Comparison of ENCODE assay signal across 24 cellular contexts in the genomic region with DNA sequence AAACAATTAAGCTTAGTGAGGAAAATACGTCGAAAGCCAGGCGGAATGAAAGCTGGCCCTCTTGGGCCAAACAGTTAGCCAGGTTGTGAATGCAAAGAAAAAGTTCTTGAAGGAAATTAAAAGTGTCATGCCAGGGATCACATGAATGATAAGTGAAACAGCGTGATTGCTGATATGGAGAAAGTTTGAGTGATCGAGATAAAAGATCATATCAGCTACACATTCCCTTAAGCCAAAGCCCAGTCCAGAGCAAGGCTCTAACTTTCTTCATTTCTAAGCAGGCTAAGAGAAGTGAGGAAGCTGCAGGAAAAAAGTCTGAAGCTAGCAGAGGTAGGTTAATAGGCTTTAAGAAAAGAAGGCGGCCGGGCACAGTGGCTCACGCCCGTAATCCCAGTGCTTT.
A peak's percentile ranks its signal among the peaks of the same experiment; 100 is the strongest.
DNase-seq lines count a peak whose midpoint lies in the region; ATAC-seq and TF ChIP-seq lines count a peak whose summit lies in the region.
"Had no signal": no experiment of that assay in that cellular context is flagged by ENCODE, and none has a peak within 500 bp of the region (broad histone marks: within the 10 kb centered on the region; RNA-seq: fewer than 3 reads in every experiment).

No MANE protein-coding gene starts in this region.

- H3K27ac ChIP-seq in WERI-Rb-1 (no peak overlapping the region), parathyroid adenoma (no peak overlapping the region)
- H3K27ac ChIP-seq: 22Rv1, A549 had no signal

- POLR2A ChIA-PET in activated CD4-positive, alpha-beta T cell treated with anti-CD3 and anti-CD28 coated beads for 36 hours (lab: Charles Lee): no interaction called here

- peak overlapping the region; percentile 27 for H3K27ac Mint-ChIP-seq in nephron progenitor cell
- no peak overlapping the region for H3K27ac Mint-ChIP-seq in activated CD4-positive, alpha-beta T cell treated with anti-CD3 and anti-CD28 coated beads for 36 hours
- H3K27ac Mint-ChIP-seq: B cell; CD14-positive monocyte; CD4-positive, alpha-beta memory T cell; CD4-positive, CD25-positive, alpha-beta regulatory T cell; CD8-positive, alpha-beta memory T cell had no signal

- H3K27me3 ChIP-seq in WERI-Rb-1 (ENCODE audit: insufficient read depth, low read depth, severe bottlenecking) (peaks cover 64% of the 10 kb centered on the region), parathyroid adenoma (ENCODE audit: control insufficient read depth, insufficient read depth, low read length) (no peaks in the 10 kb centered on the region)
- H3K27me3 ChIP-seq: BLaER1 treated with 17β-estradiol and CSF1 and Interleukin-3, amounts not matched to agents 10 nM and 100 nM had no signal

- H3K9ac ChIP-seq in parathyroid adenoma: no peak overlapping the region
- H3K9ac ChIP-seq: BLaER1 treated with 17β-estradiol and CSF1 and Interleukin-3, amounts not matched to agents 10 nM and 100 nM had no signal

- peak overlapping the region; percentile 24 for H3K4me2 ChIP-seq in parathyroid adenoma (ENCODE audit: low read length)
- H3K4me2 ChIP-seq: A549; BLaER1 treated with 17β-estradiol and CSF1 and Interleukin-3, amounts not matched to agents 10 nM and 100 nM had no signal

- peaks cover 16% of the 10 kb centered on the region for H3K9me3 Mint-ChIP-seq in nephron progenitor cell
- H3K9me3 Mint-ChIP-seq in activated CD4-positive, alpha-beta T cell treated with anti-CD3 and anti-CD28 coated beads for 36 hours (ENCODE audit: low read depth): no peaks in the 10 kb centered on the region
- H3K9me3 Mint-ChIP-seq: CD4-positive, alpha-beta memory T cell; CD8-positive, alpha-beta memory T cell had no signal

- no peaks in the 10 kb centered on the region for H3K4me1 ChIP-seq in parathyroid adenoma
- H3K4me1 ChIP-seq: A549 had no signal

- H2AFZ ChIP-seq in parathyroid adenoma: no peak overlapping the region

- H3K4me3 ChIP-seq in WERI-Rb-1 (ENCODE audit: low read depth, low read length): no peak overlapping the region
- H3K4me3 ChIP-seq in parathyroid adenoma (ENCODE audit: low read depth, low read length): no peak overlapping the region
- H3K4me3 ChIP-seq: A549; BLaER1 treated with 17β-estradiol and CSF1 and Interleukin-3, amounts not matched to agents 10 nM and 100 nM; GM12878 had no signal

- intact Hi-C loops in activated CD4-positive, alpha-beta T cell treated with anti-CD3 and anti-CD28 coated beads for 36 hours (cut with DNase I, micrococcal nuclease): no loop called here

- H3K27me3 Mint-ChIP-seq in nephron progenitor cell (ENCODE audit: low read depth, poor library complexity): no peaks in the 10 kb centered on the region
- peaks cover 2% of the 10 kb centered on the region for H3K27me3 Mint-ChIP-seq in activated CD4-positive, alpha-beta T cell treated with anti-CD3 and anti-CD28 coated beads for 36 hours
- H3K27me3 Mint-ChIP-seq: B cell; CD4-positive, alpha-beta memory T cell; CD4-positive, CD25-positive, alpha-beta regulatory T cell; CD8-positive, alpha-beta memory T cell had no signal

- no peak for ATAC-seq in activated CD4-positive, alpha-beta T cell treated with anti-CD3 and anti-CD28 coated beads for 36 hours
- no peak for ATAC-seq in HG03520 (IDR thresholded peaks at IDR 0.05; ENCODE audit: unreplicated experiment)
- ATAC-seq: A549, GM12878 had no signal

- peaks cover 14% of the 10 kb centered on the region for H3K4me1 Mint-ChIP-seq in nephron progenitor cell
- no peaks in the 10 kb centered on the region for H3K4me1 Mint-ChIP-seq in activated CD4-positive, alpha-beta T cell treated with anti-CD3 and anti-CD28 coated beads for 36 hours
- H3K4me1 Mint-ChIP-seq: B cell; CD14-positive monocyte; CD4-positive, alpha-beta memory T cell; CD4-positive, CD25-positive, alpha-beta regulatory T cell; CD8-positive, alpha-beta memory T cell had no signal

- H3K36me3 ChIP-seq in WERI-Rb-1 (no peaks in the 10 kb centered on the region), parathyroid adenoma (ENCODE audit: control insufficient read depth, insufficient read depth, low read length) (no peaks in the 10 kb centered on the region)
- H3K36me3 ChIP-seq: BLaER1 treated with 17β-estradiol and CSF1 and Interleukin-3, amounts not matched to agents 10 nM and 100 nM had no signal

- H3K4me3 Mint-ChIP-seq in nephron progenitor cell: no peak overlapping the region
- no peak overlapping the region for H3K4me3 Mint-ChIP-seq in activated CD4-positive, alpha-beta T cell treated with anti-CD3 and anti-CD28 coated beads for 36 hours
- H3K4me3 Mint-ChIP-seq: B cell; CD14-positive monocyte; CD4-positive, alpha-beta memory T cell; CD4-positive, CD25-positive, alpha-beta regulatory T cell; CD8-positive, alpha-beta memory T cell had no signal

- H3K9me3 ChIP-seq in WERI-Rb-1 (ENCODE audit: severe bottlenecking) (no peaks in the 10 kb centered on the region), parathyroid adenoma (ENCODE audit: control insufficient read depth, low read length) (no peaks in the 10 kb centered on the region)

- TF ChIP-seq CTCF in WERI-Rb-1 (IDR thresholded peaks at IDR 0.05; ENCODE audit: low read depth, low read length) (no peak), nephron progenitor cell (IDR thresholded peaks at IDR 0.05) (no peak), parathyroid adenoma (IDR thresholded peaks at IDR 0.05) (no peak)

- H3K79me2 ChIP-seq in parathyroid adenoma: no peaks in the 10 kb centered on the region

- no peaks in the 10 kb centered on the region for H3K36me3 Mint-ChIP-seq in nephron progenitor cell (ENCODE audit: low read depth)
- H3K36me3 Mint-ChIP-seq in activated CD4-positive, alpha-beta T cell treated with anti-CD3 and anti-CD28 coated beads for 36 hours (ENCODE audit: low read depth): no peaks in the 10 kb centered on the region
- H3K36me3 Mint-ChIP-seq: CD14-positive monocyte; CD4-positive, alpha-beta memory T cell; CD4-positive, CD25-positive, alpha-beta regulatory T cell; CD8-positive, alpha-beta memory T cell had no signal

- CTCF ChIA-PET in activated CD4-positive, alpha-beta T cell treated with anti-CD3 and anti-CD28 coated beads for 36 hours (lab: Charles Lee): no interaction called here

- DNase-seq in WERI-Rb-1 (peak; percentile 45), nephron progenitor cell (no peak), C1 segment of cervical spinal cord (lab: John Stamatoyannopoulos, UW) (no peak)
- DNase-seq in activated CD4-positive, alpha-beta T cell treated with anti-CD3 and anti-CD28 coated beads for 36 hours: no peak
- DNase-seq: AML-193; CD4-positive, alpha-beta memory T cell; CD4-positive, CD25-positive, alpha-beta regulatory T cell; CD8-positive, alpha-beta memory T cell; COR-L47; DMS 273 treated with DMSO at 0.1 percent for 48 hours; DMS153; DMS53; DMS79; DND-41; EL; GDM1 had no signal
